15 cellular contexts compared by ENCODE assay signal in the genomic region with DNA sequence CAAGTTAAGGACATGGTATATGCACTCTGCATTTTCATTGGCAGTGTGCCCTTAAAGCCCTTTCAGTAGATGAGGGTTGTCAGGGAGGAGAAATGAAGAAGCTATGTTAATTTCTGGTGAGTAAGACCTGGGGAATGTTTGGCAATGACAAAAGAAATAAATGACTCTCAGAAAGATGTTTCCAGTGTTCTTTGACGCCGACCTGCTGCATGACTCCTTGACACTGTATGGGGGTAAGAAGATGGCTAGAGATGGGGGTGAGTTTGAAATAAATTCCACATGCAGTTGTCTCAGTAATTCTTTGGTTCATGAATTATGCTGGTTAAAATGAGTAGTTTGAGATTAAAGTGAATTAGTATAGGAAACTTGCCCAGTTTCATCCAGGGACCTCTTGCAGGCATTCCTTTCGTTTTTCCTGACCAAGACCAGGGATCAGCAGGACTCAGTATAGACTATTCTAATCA. TPM values are rescaled to one million over a fixed set of nuclear protein-coding genes. Genes with fewer than 3 reads are reported as not detected.
A peak's percentile ranks its signal among the peaks of the same experiment; 100 is the strongest.
DNase-seq lines count a peak whose midpoint lies in the region; FAIRE-seq and TF ChIP-seq lines count a peak whose summit lies in the region.
"Had no signal": no experiment of that assay in that cellular context is flagged by ENCODE, and none has a peak within 500 bp of the region (broad histone marks: within the 10 kb centered on the region; RNA-seq: fewer than 3 reads in every experiment).

No MANE protein-coding gene starts in this region.

- no peak for TF ChIP-seq EP300 in suprapubic skin (IDR thresholded peaks at IDR 0.05)

- H3K4me1 ChIP-seq in suprapubic skin, result peaks cover 18% of the 10 kb centered on the region

- in situ Hi-C loops in brain microvascular endothelial cell (cut with HindIII; ENCODE audit: low pct_ligation_motif_present, low sequenced_read_pairs), result no loop called here

- DNase-seq in AG10803 (ENCODE audit: low read depth) (peak; percentile 89), HTR-8/SVneo (ENCODE audit: insufficient read length, low spot score) (peak; percentile 48), brain microvascular endothelial cell (peak; percentile 62), kidney epithelial cell (ENCODE audit: low read depth) (peak; percentile 32), Kasumi-1 (lab: John Stamatoyannopoulos, UW) (no peak), NCI-H748 (lab: John Stamatoyannopoulos, UW; ENCODE audit: unreplicated experiment) (no peak), cerebellar cortex (ENCODE audit: low spot score) (no peak), suprapubic skin (ENCODE audit: low spot score in 2 of 2) (no peak)
- DNase-seq: activated CD8-positive, alpha-beta T cell treated with anti-CD3 and anti-CD28 coated beads for 36 hours; anterior cingulate cortex; lower lobe of right lung; NCI-H1048; NCI-H69; retina had no signal

- H3K36me3 ChIP-seq in brain microvascular endothelial cell (replicated peaks) (peaks cover 24% of the 10 kb centered on the region), kidney epithelial cell (ENCODE audit: control insufficient read depth, insufficient read depth, low read length) (peaks cover 2% of the 10 kb centered on the region), suprapubic skin (peaks cover 54% of the 10 kb centered on the region)

- FAIRE-seq in HTR-8/SVneo (lab: Jason Lieb, UNC), result no peak
- FAIRE-seq: frontal cortex had no signal

- no peak for TF ChIP-seq CTCF in AG10803 (conservative IDR thresholded peaks at IDR 0.05; ENCODE audit: low read length)
- TF ChIP-seq CTCF in brain microvascular endothelial cell (IDR thresholded peaks at IDR 0.05; ENCODE audit: low read depth, low read length, missing control alignments), result no peak
- no peak for TF ChIP-seq CTCF in kidney epithelial cell (IDR thresholded peaks at IDR 0.05; ENCODE audit: insufficient read depth, low read length, poor library complexity, severe bottlenecking)
- no peak for TF ChIP-seq CTCF in suprapubic skin (IDR thresholded peaks at IDR 0.05)

- peak overlapping the region; percentile 35 for H3K27ac ChIP-seq in brain microvascular endothelial cell
- no peak overlapping the region for H3K27ac ChIP-seq in suprapubic skin
- H3K27ac ChIP-seq: lower lobe of right lung had no signal

- H3K27me3 ChIP-seq in brain microvascular endothelial cell (replicated peaks) (no peaks in the 10 kb centered on the region), kidney epithelial cell (ENCODE audit: control insufficient read depth, insufficient read depth, low read length) (no peaks in the 10 kb centered on the region), suprapubic skin (no peaks in the 10 kb centered on the region)

- TF ChIP-seq POLR2A in suprapubic skin (IDR thresholded peaks at IDR 0.05), result no peak

- no peak overlapping the region for H3K4me3 ChIP-seq in AG10803 (ENCODE audit: low read length)
- H3K4me3 ChIP-seq in brain microvascular endothelial cell (ENCODE audit: low read depth, low read length), result no peak overlapping the region
- no peak overlapping the region for H3K4me3 ChIP-seq in kidney epithelial cell (ENCODE audit: low read depth, low read length)
- H3K4me3 ChIP-seq in suprapubic skin, result no peak overlapping the region
- H3K4me3 ChIP-seq: lower lobe of right lung had no signal

- 78% methylated on average over 3 of the region's 3 CpGs for WGBS in suprapubic skin

- H3K9me3 ChIP-seq in suprapubic skin, result no peaks in the 10 kb centered on the region
- H3K9me3 ChIP-seq: lower lobe of right lung had no signal

RNA-seq across cellular contexts. Expression of gene CCDC121, which starts 5.9 kb away (rescaled TPM):
- total RNA-seq in kidney epithelial cell (1.5 and 3.6 TPM in 2 replicates), suprapubic skin (1 to 10 TPM; 1.2 to 3.9 (median 3.0) TPM)

RNA-seq across cellular contexts. Expression of gene GPN1, which starts 5.9 kb away (rescaled TPM):
- total RNA-seq in kidney epithelial cell (55.2 and 58.3 TPM in 2 replicates), suprapubic skin (10 to 100 TPM; 21.0 to 30.5 (median 24.2) TPM)

RNA-seq across cellular contexts. Expression of gene ZNF512, which starts 40.1 kb away (rescaled TPM):
- total RNA-seq in kidney epithelial cell (34.5 and 55.9 TPM in 2 replicates), suprapubic skin (10 to 100 TPM in 3 of 4 donors, 1 to 10 TPM in 1; 8.1 to 23.5 (median 20.6) TPM)

RNA-seq across cellular contexts. Expression of gene SUPT7L, which starts 40.5 kb away (rescaled TPM):
- total RNA-seq in kidney epithelial cell (25.6 and 36.3 TPM in 2 replicates), suprapubic skin (10 to 100 TPM; 17.0 to 27.3 (median 22.2) TPM)

RNA-seq across cellular contexts. Expression of gene SLC4A1AP, which starts 40.7 kb away (rescaled TPM):
- 25.0 and 26.4 TPM in 2 replicates for total RNA-seq in kidney epithelial cell
- 10 to 100 TPM; 15.1 to 25.3 (median 20.7) TPM for total RNA-seq in suprapubic skin

Comparison
In these comparisons a context has a peak if more than half of its experiments do, and no peak if none do; other contexts are left out.
1. DNase-seq: peak in AG10803 (single experiment), HTR-8/SVneo (single experiment), brain microvascular endothelial cell (single experiment) and kidney epithelial cell (single experiment); none in Kasumi-1 (0 of 2), NCI-H748 (single experiment), cerebellar cortex (single experiment) and suprapubic skin (0 of 2).